Comparison of ENCODE assay signal across 20 cellular contexts in genomic region chr9:10701906-10702305, GRCh38.
DNase-seq lines count a peak whose midpoint lies in the region; FAIRE-seq and TF ChIP-seq lines count a peak whose summit lies in the region.
"Had no signal": no experiment of that assay in that cellular context is flagged by ENCODE, and none has a peak within 500 bp of the region (broad histone marks: within the 10 kb centered on the region; RNA-seq: fewer than 3 reads in every experiment).

No MANE protein-coding gene starts in this region.

- no peak for TF ChIP-seq POLR2A in H54 (IDR thresholded peaks at IDR 0.05; ENCODE audit: low read depth, low read length)

- H3K27me3 ChIP-seq in WERI-Rb-1 (ENCODE audit: insufficient read depth, low read depth, severe bottlenecking): no peaks in the 10 kb centered on the region

- H3K9me3 ChIP-seq in WERI-Rb-1 (ENCODE audit: severe bottlenecking): no peaks in the 10 kb centered on the region
- H3K9me3 ChIP-seq: HAP-1 had no signal

- H3K27ac ChIP-seq in WERI-Rb-1 (no peak overlapping the region), coronary artery (no peak overlapping the region)

- peak overlapping the region; percentile 29 for H3K4me3 ChIP-seq in WERI-Rb-1 (ENCODE audit: low read depth, low read length)
- no peak overlapping the region for H3K4me3 ChIP-seq in coronary artery
- H3K4me3 ChIP-seq: GM12878, GM23338, HAP-1 had no signal

- FAIRE-seq in H54 (lab: Jason Lieb, UNC): no peak
- FAIRE-seq: GM12878, GM18507 had no signal

- no peaks in the 10 kb centered on the region for H3K36me3 ChIP-seq in WERI-Rb-1
- H3K36me3 ChIP-seq: HAP-1 had no signal

- DNase-seq in D341Med (ENCODE audit: low spot score): peak; percentile 59
- DNase-seq in NCI-H524 treated with DMSO at 0.1 percent for 48 hours (lab: John Stamatoyannopoulos, UW): peak; percentile 90
- DNase-seq in WERI-Rb-1: peak; percentile 73
- no peak for DNase-seq in H54 (ENCODE audit: insufficient read length, low spot score)
- no peak for DNase-seq in activated CD4-positive, alpha-beta T cell treated with anti-CD3 and anti-CD28 coated beads for 48 hours
- DNase-seq in coronary artery (ENCODE audit: low spot score): no peak
- DNase-seq in NCI-H2029 treated with DMSO at 0.1 percent for 48 hours (lab: John Stamatoyannopoulos, UW): no peak
- DNase-seq: C1 segment of cervical spinal cord; Calu3; CD4-positive, alpha-beta memory T cell; COR-L47; DMS 273 treated with DMSO at 0.1 percent for 48 hours; DMS79; EL; GDM1; HFFc6 had no signal

- TF ChIP-seq CTCF in WERI-Rb-1 (IDR thresholded peaks at IDR 0.05; ENCODE audit: low read depth, low read length) (no peak), coronary artery (IDR thresholded peaks at IDR 0.05) (no peak)

Comparison
In these comparisons a context has a peak if more than half of its experiments do, and no peak if none do; other contexts are left out.
1. DNase-seq: peak in D341Med (single experiment), NCI-H524 treated with DMSO at 0.1 percent for 48 hours (single experiment) and WERI-Rb-1 (single experiment); none in H54 (single experiment), activated CD4-positive, alpha-beta T cell treated with anti-CD3 and anti-CD28 coated beads for 48 hours (single experiment), coronary artery (single experiment) and NCI-H2029 treated with DMSO at 0.1 percent for 48 hours (single experiment).